Comparison of ENCODE assay signal across 8 cellular contexts in the genomic region with DNA sequence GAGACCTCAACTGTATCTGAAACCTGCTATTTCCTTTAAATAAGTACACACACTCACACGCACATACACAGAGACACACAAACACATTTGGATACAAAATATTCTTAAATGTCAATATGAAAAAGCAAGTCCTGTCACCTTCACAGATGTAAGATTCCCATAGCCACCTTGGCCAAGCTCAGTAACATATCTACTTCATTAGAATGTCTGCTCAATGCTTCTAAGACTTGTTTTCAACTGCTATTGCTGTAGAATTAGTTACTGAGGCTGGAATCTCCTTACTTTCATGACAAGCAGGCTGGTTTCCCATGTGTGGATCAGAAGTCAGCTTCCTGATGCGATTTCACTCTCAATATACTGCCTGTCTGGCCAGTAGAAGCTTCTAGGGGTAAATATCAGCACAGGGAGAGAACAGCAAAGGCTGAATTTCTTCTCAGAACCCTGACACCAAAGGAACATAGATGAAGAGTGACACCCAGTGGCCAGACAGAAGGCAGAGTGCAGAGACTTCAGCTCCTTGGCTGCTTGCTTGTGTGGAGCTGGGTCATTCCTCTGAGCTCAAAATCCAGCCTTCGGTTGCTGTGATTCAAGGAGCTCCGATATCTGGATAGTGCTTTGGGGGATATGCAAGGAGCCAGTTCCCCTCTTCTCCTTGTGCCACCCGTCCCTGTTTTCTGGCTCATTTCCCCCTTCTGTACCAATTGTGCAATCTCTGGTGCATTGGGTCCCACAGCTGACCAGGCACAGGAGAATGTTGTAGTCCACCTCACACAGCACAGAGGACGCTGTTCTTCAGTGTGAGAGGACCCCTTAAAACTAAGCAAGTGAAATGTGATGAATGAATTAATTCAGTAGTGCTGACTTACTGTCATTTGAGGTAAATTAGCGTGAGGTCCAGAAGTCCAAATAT. TPM values are rescaled to one million over a fixed set of nuclear protein-coding genes. Genes with fewer than 3 reads are reported as not detected.
DNase-seq lines count a peak whose midpoint lies in the region; ATAC-seq and TF ChIP-seq lines count a peak whose summit lies in the region.

No MANE protein-coding gene starts in this region.

- peaks cover 7% of the 10 kb centered on the region for H3K36me3 Mint-ChIP-seq in Calu3 (ENCODE audit: insufficient read depth, unreplicated experiment)
- no peaks in the 10 kb centered on the region for H3K36me3 Mint-ChIP-seq in activated naive CD4-positive, alpha-beta T cell treated with anti-CD3 and anti-CD28 coated beads, Interleukin-2, amount 10 ng/mL, durations not matched to agents 7 days and 5 days

- H3K9ac ChIP-seq in PC-3 (ENCODE audit: low read length), result peak overlapping the region; percentile 22

- H3K36me3 ChIP-seq in PC-3 (ENCODE audit: low read depth, low read length) (no peaks in the 10 kb centered on the region), prostate gland (no peaks in the 10 kb centered on the region)

- no peaks in the 10 kb centered on the region for H3K27me3 ChIP-seq in PC-3 (ENCODE audit: low read length)
- H3K27me3 ChIP-seq in prostate gland (replicated peaks; ENCODE audit: insufficient read depth), result no peaks in the 10 kb centered on the region

- intact Hi-C loops in Calu3 (cut with micrococcal nuclease; ENCODE audit: unreplicated experiment), result loop anchor here (1.0 to 5.0 kb wide), 7 partner anchors 52 to 672 kb away; partner anchors contain the start of gene ADRB2
- intact Hi-C loops in PC-3 (cut with micrococcal nuclease), result loop anchor here (1.0 kb wide), 13 partner anchors 40 to 381 kb away; partner anchors contain the start of gene ADRB2
- intact Hi-C loops in Right ventricle myocardium superior (cut with DNase I), result loop anchor here (2.0 to 10.0 kb wide), 3 partner anchors 80 to 382 kb away; partner anchors contain the start of gene ADRB2
- intact Hi-C loops in prostate gland (cut with DNase I), result loop anchor here (5.0 kb wide), 1 partner anchor 382 kb away; no protein-coding TSS in a partner anchor

- H3K27ac ChIP-seq in PC-3 (ENCODE audit: low read length), result peak overlapping the region; percentile 53
- H3K27ac ChIP-seq in prostate gland, result no peak overlapping the region

- H4K20me1 ChIP-seq in PC-3 (ENCODE audit: low read length), result no peaks in the 10 kb centered on the region

- peak overlapping the region; percentile 64 for H3K27ac Mint-ChIP-seq in Calu3 (ENCODE audit: unreplicated experiment)
- H3K27ac Mint-ChIP-seq in activated naive CD4-positive, alpha-beta T cell treated with anti-CD3 and anti-CD28 coated beads, Interleukin-2, amount 10 ng/mL, durations not matched to agents 7 days and 5 days, result no peak overlapping the region

- H2AFZ ChIP-seq in PC-3 (ENCODE audit: low read length), result peak overlapping the region; percentile 49

- no peaks in the 10 kb centered on the region for H3K27me3 Mint-ChIP-seq in Calu3 (ENCODE audit: unreplicated experiment)
- peaks cover 19% of the 10 kb centered on the region for H3K27me3 Mint-ChIP-seq in activated naive CD4-positive, alpha-beta T cell treated with anti-CD3 and anti-CD28 coated beads, Interleukin-2, amount 10 ng/mL, durations not matched to agents 7 days and 5 days

- peaks cover 77% of the 10 kb centered on the region for H3K4me1 Mint-ChIP-seq in Calu3 (ENCODE audit: low read depth, unreplicated experiment)
- no peaks in the 10 kb centered on the region for H3K4me1 Mint-ChIP-seq in activated naive CD4-positive, alpha-beta T cell treated with anti-CD3 and anti-CD28 coated beads, Interleukin-2, amount 10 ng/mL, durations not matched to agents 7 days and 5 days

- ATAC-seq in GM19351 (IDR thresholded peaks at IDR 0.05; ENCODE audit: unreplicated experiment), result peak; percentile 84
- ATAC-seq in PC-3, result peak; percentile 91
- ATAC-seq in Right ventricle myocardium superior (ENCODE audit: poor library complexity), result peak; percentile 98
- ATAC-seq in HG02763 (IDR thresholded peaks at IDR 0.05; ENCODE audit: unreplicated experiment), result no peak

- TF ChIP-seq POLR2A in prostate gland (IDR thresholded peaks at IDR 0.05), result no peak

- POLR2A ChIA-PET in PC-3 (lab: Charles Lee; ENCODE audit: unreplicated experiment), result interaction anchor here (0.6 to 1.0 kb wide), 7 partner anchors 42 to 289 kb away, joined by 3 to 7 read pairs (median 5); no protein-coding TSS in a partner anchor

- TSS peak; percentile 87 for BruUV-seq in Calu3 (replicated peaks; lab: Mats Ljungman, UMichigan)
- TSS peak; percentile 87 for BruUV-seq in PC-3 (replicated peaks; lab: Mats Ljungman, UMichigan)

- H3K9me3 ChIP-seq in PC-3 (ENCODE audit: low read length) (no peaks in the 10 kb centered on the region), prostate gland (no peaks in the 10 kb centered on the region)

- DNase-seq in Calu3, result peak; percentile 87
- DNase-seq in HK-2 (ENCODE audit: unreplicated experiment), result peak; percentile 48
- peak; percentile 99 for DNase-seq in PC-3
- DNase-seq in activated naive CD4-positive, alpha-beta T cell treated with anti-CD3 and anti-CD28 coated beads, Interleukin-2, amount 10 ng/mL, durations not matched to agents 7 days and 5 days, result peak; percentile 57
- DNase-seq in Right ventricle myocardium superior, result no peak
- DNase-seq in prostate gland (ENCODE audit: low spot score), result peak; percentile 68

- CTCF ChIA-PET in Calu3 (lab: Charles Lee), result interaction anchor here (0.7 to 4.1 kb wide), 36 partner anchors 9 to 384 kb away, joined by 3 to 74 read pairs (median 5); partner anchors contain the start of genes ADRB2 and SH3TC2
- CTCF ChIA-PET in PC-3 (lab: Charles Lee), result interaction anchor here (0.5 to 2.6 kb wide), 52 partner anchors 11 to 384 kb away, joined by 3 to 157 read pairs (median 7); partner anchors contain the start of genes ADRB2 and SH3TC2
- CTCF ChIA-PET in activated naive CD4-positive, alpha-beta T cell treated with anti-CD3 and anti-CD28 coated beads, Interleukin-2, amount 10 ng/mL, durations not matched to agents 7 days and 5 days (lab: Charles Lee), result interaction anchor here (0.7 to 4.4 kb wide), 28 partner anchors 9 to 683 kb away, joined by 3 to 92 read pairs (median 4); partner anchors contain the start of gene ABLIM3

- H3K4me2 ChIP-seq in PC-3 (ENCODE audit: low read length), result peak overlapping the region; percentile 63

- peaks cover 55% of the 10 kb centered on the region for H3K4me1 ChIP-seq in PC-3 (ENCODE audit: insufficient read depth, low read length)
- H3K4me1 ChIP-seq in prostate gland (replicated peaks), result no peaks in the 10 kb centered on the region

- H3K9me3 Mint-ChIP-seq in Calu3 (ENCODE audit: low read depth, unreplicated experiment), result peaks cover 2% of the 10 kb centered on the region
- H3K9me3 Mint-ChIP-seq in activated naive CD4-positive, alpha-beta T cell treated with anti-CD3 and anti-CD28 coated beads, Interleukin-2, amount 10 ng/mL, durations not matched to agents 7 days and 5 days, result no peaks in the 10 kb centered on the region

- H3K4me3 Mint-ChIP-seq in Calu3 (ENCODE audit: low read depth, unreplicated experiment), result no peak overlapping the region
- H3K4me3 Mint-ChIP-seq in activated naive CD4-positive, alpha-beta T cell treated with anti-CD3 and anti-CD28 coated beads, Interleukin-2, amount 10 ng/mL, durations not matched to agents 7 days and 5 days, result no peak overlapping the region

- no peaks in the 10 kb centered on the region for H3F3A ChIP-seq in PC-3 (ENCODE audit: low read length, unreplicated experiment)

- no peaks in the 10 kb centered on the region for H3K9me2 ChIP-seq in PC-3 (replicated peaks; ENCODE audit: low read length)

- H3K79me2 ChIP-seq in PC-3 (ENCODE audit: low read length), result no peaks in the 10 kb centered on the region

- peak overlapping the region; percentile 5; the same call in 1 of the 2 replicates for H3K4me3 ChIP-seq in PC-3 (ENCODE audit: low read length)
- no peak overlapping the region for H3K4me3 ChIP-seq in prostate gland

- 35% methylated on average over 7 of the region's 7 CpGs for WGBS in prostate gland

- TF ChIP-seq CTCF in Calu3 (IDR thresholded peaks at IDR 0.05; ENCODE audit: unreplicated experiment), result peak; percentile 81
- TF ChIP-seq CTCF in PC-3 (conservative IDR thresholded peaks at IDR 0.05; ENCODE audit: low read depth, low read length), result peak; percentile 100
- peak; percentile 29 to 86 (median 65) for TF ChIP-seq CTCF in prostate gland (IDR thresholded peaks at IDR 0.05)

RNA-seq across cellular contexts. Expression of gene ABLIM3, which starts 26.6 kb away (rescaled TPM):
- total RNA-seq in Calu3 (2022) (58.2 and 70.9 TPM in 2 replicates), PC-3 (2014; rRNA removed) (43.6 and 48.0 TPM in 2 replicates), Right ventricle myocardium superior (131 TPM), prostate gland (10 to 100 TPM in 1 of 2 donors, 1 to 10 TPM in 1; 9.0 to 11.7 TPM)

RNA-seq across cellular contexts. Expression of gene SH3TC2, which starts 51.8 kb away (rescaled TPM):
- total RNA-seq in Calu3 (2022), result 54.6 and 60.3 TPM in 2 replicates
- 32.0 and 40.0 TPM in 2 replicates for total RNA-seq in PC-3 (2014; rRNA removed)
- total RNA-seq in Right ventricle myocardium superior, result 16.7 TPM
- 10 to 100 TPM in 1 of 2 donors, 1 to 10 TPM in 1; 6.2 to 69.1 TPM for total RNA-seq in prostate gland
